In genomic region chr11:27604416-27604815, GRCh38 we compare ENCODE assay signal across 9 cellular contexts.
"Had no signal": no experiment of that assay in that cellular context is flagged by ENCODE, and none has a peak within 500 bp of the region (broad histone marks: within the 10 kb centered on the region; RNA-seq: fewer than 3 reads in every experiment).

No MANE protein-coding gene starts in this region.

- DNase-seq: GM23248, GOT3, H7, H9, HCEC 1CT, HFFc6 had no signal

- H3K4me3 ChIP-seq: GM23248, HAP-1 had no signal

- H3K36me3 ChIP-seq: HAP-1 had no signal

- H3K4me3 Mint-ChIP-seq: H9, HFFc6 had no signal

- H3K9me3 Mint-ChIP-seq: H9, HFFc6 had no signal

- H3K4me1 ChIP-seq: HAP-1 had no signal

- H3K9ac ChIP-seq: GM23248 had no signal

- H3K27ac Mint-ChIP-seq: H9, HFFc6 had no signal

- FAIRE-seq: H54 had no signal

- ATAC-seq: HCT116 had no signal

- H3K27ac ChIP-seq: GM23248 had no signal

- H3K9me3 ChIP-seq: HAP-1 had no signal

- H2AFZ ChIP-seq: GM23248 had no signal
